ENCODE assay signal across 24 cellular contexts in genomic region chr13:93927431-93927830, GRCh38.
"Had no signal": no experiment of that assay in that cellular context is flagged by ENCODE, and none has a peak within 500 bp of the region (broad histone marks: within the 10 kb centered on the region; RNA-seq: fewer than 3 reads in every experiment).

No MANE protein-coding gene starts in this region.

- FAIRE-seq: colon had no signal

- H3K4me2 ChIP-seq: hepatocyte had no signal

- H3K4me1 Mint-ChIP-seq: naive thymus-derived CD4-positive, alpha-beta T cell; stimulated activated effector memory CD8-positive, alpha-beta T cell treated with anti-CD3 and anti-CD28 coated beads, Interleukin-12 subunit alpha, Interleukin-12 subunit beta, amount 100 ng/mL, for 72 hours had no signal

- H2AFZ ChIP-seq: hepatocyte had no signal

- H3K4me3 ChIP-seq: dorsolateral prefrontal cortex, gastroesophageal sphincter, heart left ventricle, hepatocyte, left lung, ovary, right lobe of liver, stomach, thyroid gland, vagina had no signal

- H3K9me3 ChIP-seq: gastroesophageal sphincter, heart left ventricle, left lung, ovary, right lobe of liver, stomach, thyroid gland, vagina had no signal

- H3K27ac ChIP-seq: dorsolateral prefrontal cortex, foreskin keratinocyte, gastroesophageal sphincter, heart left ventricle, hepatocyte, left lung, ovary, right lobe of liver, stomach, thyroid gland, vagina had no signal

- DNase-seq: dorsolateral prefrontal cortex; effector CD4-positive, alpha-beta T cell; foreskin keratinocyte; heart left ventricle; left cardiac atrium; left lung; mesendoderm; midbrain; naive thymus-derived CD4-positive, alpha-beta T cell; nucleus accumbens; ovary; right lobe of liver; stimulated activated CD4-positive, alpha-beta T cell treated with anti-CD3 and anti-CD28 coated beads, Interleukin-2, amount 100 ng/mL, for 24 hours; stimulated activated CD4-positive, alpha-beta T cell treated with anti-CD3 and anti-CD28 coated beads, Interleukin-4, amount 100 ng/mL, for 24 hours; stimulated activated naive CD4-positive, alpha-beta T cell treated with Interleukin-2 at 50 U/mL for 16 hours; stomach; thyroid gland; trophoblast cell had no signal

- H3K27ac Mint-ChIP-seq: naive thymus-derived CD4-positive, alpha-beta T cell; nephron; stimulated activated effector memory CD8-positive, alpha-beta T cell treated with anti-CD3 and anti-CD28 coated beads, Interleukin-12 subunit alpha, Interleukin-12 subunit beta, amount 100 ng/mL, for 72 hours had no signal

- H3K9me3 Mint-ChIP-seq: nephron had no signal

- H3K79me2 ChIP-seq: hepatocyte had no signal

- H3K36me3 ChIP-seq: gastroesophageal sphincter, heart left ventricle, left lung, ovary, right lobe of liver, stomach, thyroid gland, vagina had no signal

- H3K27me3 ChIP-seq: dorsolateral prefrontal cortex, foreskin keratinocyte, gastroesophageal sphincter, heart left ventricle, hepatocyte, left lung, ovary, right lobe of liver, stomach, thyroid gland, vagina had no signal

- H3K4me3 Mint-ChIP-seq: naive thymus-derived CD4-positive, alpha-beta T cell; nephron; stimulated activated effector memory CD8-positive, alpha-beta T cell treated with anti-CD3 and anti-CD28 coated beads, Interleukin-12 subunit alpha, Interleukin-12 subunit beta, amount 100 ng/mL, for 72 hours had no signal

- H3K36me3 Mint-ChIP-seq: naive thymus-derived CD4-positive, alpha-beta T cell; stimulated activated effector memory CD8-positive, alpha-beta T cell treated with anti-CD3 and anti-CD28 coated beads, Interleukin-12 subunit alpha, Interleukin-12 subunit beta, amount 100 ng/mL, for 72 hours had no signal

- ATAC-seq: foreskin keratinocyte; gastroesophageal sphincter; heart left ventricle; left cardiac atrium; left lung; naive thymus-derived CD4-positive, alpha-beta T cell; right lobe of liver; stimulated activated effector memory CD8-positive, alpha-beta T cell treated with anti-CD3 and anti-CD28 coated beads, Interleukin-12 subunit alpha, Interleukin-12 subunit beta, amount 100 ng/mL, for 72 hours had no signal

- H3K4me1 ChIP-seq: foreskin keratinocyte, gastroesophageal sphincter, heart left ventricle, left lung, right lobe of liver, stomach, thyroid gland, vagina had no signal
